8 cellular contexts compared by ENCODE assay signal in genomic region chr22:26512149-26512793, GRCh38. TPM values are rescaled to one million over a fixed set of nuclear protein-coding genes. Genes with fewer than 3 reads are reported as not detected.
A peak's percentile ranks its signal among the peaks of the same experiment; 100 is the strongest.
DNase-seq lines count a peak whose midpoint lies in the region; ATAC-seq, FAIRE-seq and TF ChIP-seq lines count a peak whose summit lies in the region.

TFIP11 (minus strand) TSS chr22:26512473; CDS start chr22:26510272, 2,201 bp downstream.

- H2AFZ ChIP-seq in PC-3 (ENCODE audit: low read length), result peak within 1 kb of the TSS; percentile 71

- no peak for FAIRE-seq in D721Med (lab: Jason Lieb, UNC)

- no peaks in the 10 kb centered on the region for H4K20me1 ChIP-seq in PC-3 (ENCODE audit: low read length)

- H3F3A ChIP-seq in PC-3 (ENCODE audit: low read length, unreplicated experiment), result no peaks in the 10 kb centered on the region

- H3K4me1 ChIP-seq in PC-3 (ENCODE audit: insufficient read depth, low read length) (peaks cover 11% of the 10 kb centered on the region; the same call in 1 of the 2 replicates), mononuclear cell (ENCODE audit: insufficient read depth, low read length) (peaks cover 20% of the 10 kb centered on the region)

- TF ChIP-seq CTCF in D721Med (IDR thresholded peaks at IDR 0.05; ENCODE audit: insufficient read depth, missing control alignments) (no peak), PC-3 (conservative IDR thresholded peaks at IDR 0.05; ENCODE audit: low read depth, low read length) (no peak), epithelial cell of esophagus (IDR thresholded peaks at IDR 0.05; ENCODE audit: insufficient read depth, low read depth, low read length, missing control alignments) (no peak)

- H3K27me3 ChIP-seq in PC-3 (ENCODE audit: low read length), result no peaks in the 10 kb centered on the region
- no peaks in the 10 kb centered on the region for H3K27me3 ChIP-seq in mononuclear cell (ENCODE audit: insufficient read depth, low read length)

- DNase-seq in D721Med (ENCODE audit: insufficient read length, low spot score) (peak; percentile 42), HuH-7.5 (ENCODE audit: low spot score) (peak; percentile 86), PC-3 (peak; percentile 91), activated T-cell treated with anti-CD3 and anti-CD28 coated beads for 48 hours (ENCODE audit: low read depth) (peak; percentile 92), epithelial cell of esophagus (ENCODE audit: low read depth) (peak; percentile 95)
- peak; percentile 89 to 95 for DNase-seq in stimulated activated CD8-positive, alpha-beta memory T cell treated with anti-CD3 and anti-CD28 coated beads, Interleukin-2, amount 100 ng/mL, for 48 hours (ENCODE audit: low read depth in 2 of 2)

- H3K9me3 ChIP-seq in PC-3 (ENCODE audit: low read length) (no peaks in the 10 kb centered on the region), mononuclear cell (ENCODE audit: low read depth, low read length) (no peaks in the 10 kb centered on the region)

- H3K4me3 ChIP-seq in PC-3 (ENCODE audit: low read length) (peak within 1 kb of the TSS; percentile 86), epithelial cell of esophagus (ENCODE audit: low read length) (peak within 1 kb of the TSS; percentile 100), mononuclear cell (ENCODE audit: low read length) (peak within 1 kb of the TSS; percentile 64)

- peak within 1 kb of the TSS; percentile 94 for H3K9ac ChIP-seq in PC-3 (ENCODE audit: low read length)

- peak within 1 kb of the TSS; percentile 28 for H3K27ac ChIP-seq in PC-3 (ENCODE audit: low read length)

- intact Hi-C loops in PC-3 (cut with micrococcal nuclease), result loop anchor here (10.0 kb wide), 1 partner anchor 73 kb away; no protein-coding TSS in a partner anchor

- POLR2A ChIA-PET in PC-3 (lab: Charles Lee; ENCODE audit: unreplicated experiment), result no interaction called here

- H3K36me3 ChIP-seq in PC-3 (ENCODE audit: low read depth, low read length), result peaks cover 5% of the 10 kb centered on the region

- peak within 1 kb of the TSS; percentile 83 for H3K4me2 ChIP-seq in PC-3 (ENCODE audit: low read length)

- H3K9me2 ChIP-seq in PC-3 (replicated peaks; ENCODE audit: low read length), result no peaks in the 10 kb centered on the region

- ATAC-seq in GM21515 (IDR thresholded peaks at IDR 0.05; ENCODE audit: unreplicated experiment) (peak; percentile 89), PC-3 (peak; percentile 99)

- no TSS peak for BruUV-seq in PC-3 (replicated peaks; lab: Mats Ljungman, UMichigan)

- CTCF ChIA-PET in PC-3 (lab: Charles Lee), result no interaction called here

- peaks cover 36% of the 10 kb centered on the region for H3K79me2 ChIP-seq in PC-3 (ENCODE audit: low read length)

RNA-seq across cellular contexts. Expression of gene TFIP11, which starts in this region (rescaled TPM):
- total RNA-seq in PC-3 (2014; rRNA removed), result 22.4 and 33.5 TPM in 2 replicates
- total RNA-seq in mononuclear cell, result 64.2 TPM

Comparison
In these comparisons a context has a peak if more than half of its experiments do, and no peak if none do; other contexts are left out.
1. Peak in every context shown above with its lines: DNase-seq, ATAC-seq, H3K4me3 ChIP-seq and H3K27ac ChIP-seq.
2. DNase-seq: peak in every context shown above with its lines; median percentile 95 in epithelial cell of esophagus; 92 in activated T-cell treated with anti-CD3 and anti-CD28 coated beads for 48 hours; 92 in stimulated activated CD8-positive, alpha-beta memory T cell treated with anti-CD3 and anti-CD28 coated beads, Interleukin-2, amount 100 ng/mL, for 48 hours; 91 in PC-3; 86 in HuH-7.5; 42 in D721Med.